20 cellular contexts compared by ENCODE assay signal in the genomic region with DNA sequence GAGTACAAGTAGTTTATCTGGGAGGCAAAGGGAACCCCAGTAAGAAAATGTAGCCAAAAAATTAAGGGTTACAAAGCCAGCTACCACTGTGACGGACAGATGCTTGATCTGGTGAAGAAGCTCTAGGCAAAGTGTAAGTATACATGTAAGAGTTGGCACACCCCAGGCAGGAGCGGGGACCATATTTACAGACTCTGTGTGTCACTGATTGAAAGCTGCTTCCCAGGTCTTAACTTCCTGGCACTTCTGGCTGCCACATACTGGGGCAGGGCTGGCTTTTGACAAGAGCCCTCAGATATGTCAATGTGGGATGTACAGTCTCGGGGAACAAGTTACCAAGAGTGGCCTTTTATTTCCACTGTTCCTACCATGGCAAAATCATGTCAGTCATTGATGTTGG.
"Had no signal": no experiment of that assay in that cellular context is flagged by ENCODE, and none has a peak within 500 bp of the region (broad histone marks: within the 10 kb centered on the region; RNA-seq: fewer than 3 reads in every experiment).

No MANE protein-coding gene starts in this region.

- H3K36me3 ChIP-seq: MG63, Peyer's patch, SJSA1 had no signal

- H3K27me3 ChIP-seq: MG63, Peyer's patch, SJSA1 had no signal

- H3K27ac ChIP-seq: Peyer's patch, SJSA1, SK-N-MC had no signal

- DNase-seq: IMR-90, Karpas-422, KG1, MG63, NCI-H1092 treated with DMSO at 0.1 percent for 48 hours, NCI-H1436, NCI-H187, NCI-H2029 treated with DMSO at 0.1 percent for 48 hours, NCI-H2171 treated with DMSO at 0.1 percent for 48 hours, NCI-H524, NCI-H526 treated with DMSO at 0.1 percent for 48 hours, NCI-H774, Peyer's patch, Right ventricle myocardium superior, RPMI8226, SIG-M5 had no signal

- H3K4me1 ChIP-seq: Peyer's patch, SJSA1 had no signal

- H3K9me3 ChIP-seq: MG63, Peyer's patch, SJSA1 had no signal

- ATAC-seq: HepG2, PC-3 had no signal

- H3K4me3 ChIP-seq: MG63, Peyer's patch, SJSA1, SK-N-MC had no signal

- FAIRE-seq: HepG2 had no signal
